9 cellular contexts compared by ENCODE assay signal in genomic region chr7:138402749-138403148, GRCh38.
"Had no signal": no experiment of that assay in that cellular context is flagged by ENCODE, and none has a peak within 500 bp of the region (broad histone marks: within the 10 kb centered on the region; RNA-seq: fewer than 3 reads in every experiment).

No MANE protein-coding gene starts in this region.

- H2AFZ ChIP-seq: GM23248 had no signal

- H3K4me3 ChIP-seq: GM23248, HAP-1 had no signal

- H3K4me3 Mint-ChIP-seq: H9, HFFc6 had no signal

- DNase-seq: GM23248, GOT3, H7, HCEC 1CT, HFFc6 had no signal

- FAIRE-seq: H1, H54 had no signal

- H3K36me3 ChIP-seq: HAP-1 had no signal

- H3K27ac ChIP-seq: GM23248 had no signal

- H3K9ac ChIP-seq: GM23248 had no signal

- H3K9me3 ChIP-seq: HAP-1 had no signal

- H3K27ac Mint-ChIP-seq: H9, HFFc6 had no signal
